ENCODE assay signal across 24 cellular contexts in the genomic region with DNA sequence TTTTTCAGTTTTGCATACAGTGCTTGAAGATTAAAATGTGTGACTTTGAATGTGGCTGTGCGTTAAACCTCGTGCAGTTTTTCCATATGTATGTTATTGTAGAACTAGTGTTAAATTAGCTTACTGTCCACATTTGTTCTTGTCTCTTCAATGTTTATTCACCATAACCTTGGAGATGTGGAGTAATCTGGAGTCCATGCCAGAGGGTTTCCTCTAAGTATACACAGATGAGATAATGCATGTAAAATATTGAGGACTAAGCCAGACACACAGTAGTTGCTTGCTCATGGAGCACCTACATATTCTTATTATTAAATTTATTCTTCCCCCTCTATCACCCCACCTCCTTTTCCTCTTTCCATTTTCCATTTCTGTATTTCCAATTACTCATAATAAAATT. TPM values are rescaled to one million over a fixed set of nuclear protein-coding genes. Genes with fewer than 3 reads are reported as not detected.
DNase-seq lines count a peak whose midpoint lies in the region; ATAC-seq and TF ChIP-seq lines count a peak whose summit lies in the region.
"Had no signal": no experiment of that assay in that cellular context is flagged by ENCODE, and none has a peak within 500 bp of the region (broad histone marks: within the 10 kb centered on the region; RNA-seq: fewer than 3 reads in every experiment).

No MANE protein-coding gene starts in this region.

- H3K27ac ChIP-seq in substantia nigra (ENCODE audit: low read depth, low read length, poor library complexity, severe bottlenecking): no peak overlapping the region
- H3K27ac ChIP-seq: transverse colon had no signal

- ATAC-seq in GM19452 (IDR thresholded peaks at IDR 0.05; ENCODE audit: unreplicated experiment) (no peak), GM18511 (IDR thresholded peaks at IDR 0.05; ENCODE audit: unreplicated experiment) (no peak)
- no peak for ATAC-seq in stimulated activated naive CD8-positive, alpha-beta T cell treated with anti-CD3 and anti-CD28 coated beads, Interleukin-15, Interleukin-2, amounts not matched to agents 100 U/mL and 50 U/mL, for 24 hours
- ATAC-seq: left colon; naive thymus-derived CD4-positive, alpha-beta T cell; stimulated activated naive CD8-positive, alpha-beta T cell treated with anti-CD3 and anti-CD28 coated beads, Interleukin-15, amount 100 ng/mL, for 72 hours had no signal

- H3K4me3 ChIP-seq in MG63 (no peak overlapping the region), cardiac fibroblast (replicated peaks in 1 of 2; ENCODE audit: low read depth in 2 of 2, low read length in 2 of 2) (no peak overlapping the region)
- H3K4me3 ChIP-seq: transverse colon had no signal

- no peaks in the 10 kb centered on the region for H3K36me3 ChIP-seq in MG63
- H3K36me3 ChIP-seq: transverse colon had no signal

- no peak for TF ChIP-seq CTCF in cardiac fibroblast (IDR thresholded peaks at IDR 0.05; ENCODE audit: low read depth, low read length)

- H3K27me3 ChIP-seq in MG63: no peaks in the 10 kb centered on the region
- H3K27me3 ChIP-seq: transverse colon had no signal

- H3K9me3 ChIP-seq in MG63: no peaks in the 10 kb centered on the region; the same call in 1 of the 2 replicates
- H3K9me3 ChIP-seq: transverse colon had no signal

- DNase-seq in DMS53 treated with DMSO at 0.1 percent for 48 hours (lab: John Stamatoyannopoulos, UW; ENCODE audit: unreplicated experiment) (peak; percentile 55), MG63 (peak; percentile 22), cardiac fibroblast (ENCODE audit: low read depth in 2 of 2) (peak; percentile 64 to 69), iris pigment epithelial cell (ENCODE audit: low read depth) (peak; percentile 90), substantia nigra (lab: John Stamatoyannopoulos, UW) (no peak)
- no peak for DNase-seq in stimulated activated naive CD8-positive, alpha-beta T cell treated with anti-CD3 and anti-CD28 coated beads, Interleukin-15, Interleukin-2, amounts not matched to agents 100 U/mL and 50 U/mL, for 24 hours
- DNase-seq: activated CD4-positive, alpha-beta memory T cell treated with anti-CD3 and anti-CD28 coated beads, Interleukin-2, amount 10 ng/mL, durations not matched to agents 7 days and 5 days; activated T-cell treated with anti-CD3 and anti-CD28 coated beads for 4 hours; caudate nucleus; COR-L47; DND-41; GOT3; left colon; naive thymus-derived CD4-positive, alpha-beta T cell; NCI-H2171 treated with DMSO at 0.1 percent for 48 hours; occipital lobe; OCI-M1; Right ventricle myocardium superior; stimulated activated CD4-positive, alpha-beta T cell treated with anti-CD3 and anti-CD28 coated beads, Interleukin-4, amount 100 ng/mL, for 4 hours; stimulated activated naive CD8-positive, alpha-beta T cell treated with anti-CD3 and anti-CD28 coated beads, Interleukin-15, amount 100 ng/mL, for 72 hours; SW 1271; transverse colon had no signal

RNA-seq across cellular contexts. Expression of a gene that starts 7.7 kb away (rescaled TPM):
- total RNA-seq in MG63 (2014; rRNA removed; shearing (Covaris generic); ENCODE audit: low replicate concordance): 0.10 TPM in 1 of 2 replicates, not detected in the other

RNA-seq across cellular contexts. Expression of a gene that starts 33.3 kb away (rescaled TPM):
- total RNA-seq in MG63 (2014; rRNA removed; shearing (Covaris generic); ENCODE audit: low replicate concordance): 20.9 and 34.9 TPM in 2 replicates

RNA-seq across cellular contexts. Expression of a gene that starts 59.2 kb away (rescaled TPM):
- total RNA-seq in MG63 (2014; rRNA removed; shearing (Covaris generic); ENCODE audit: low replicate concordance): 183 and 225 TPM in 2 replicates

Comparison
In these comparisons a context has a peak if more than half of its experiments do, and no peak if none do; other contexts are left out.
1. DNase-seq: peak in DMS53 treated with DMSO at 0.1 percent for 48 hours (single experiment), MG63 (single experiment), cardiac fibroblast (2 of 2) and iris pigment epithelial cell (single experiment); none in stimulated activated naive CD8-positive, alpha-beta T cell treated with anti-CD3 and anti-CD28 coated beads, Interleukin-15, Interleukin-2, amounts not matched to agents 100 U/mL and 50 U/mL, for 24 hours (single experiment) and substantia nigra (0 of 49).